In genomic region chr16:1776991-1777374, GRCh38 we compare ENCODE assay signal across 1 cellular context.
TF ChIP-seq lines count a peak whose summit lies in the region.

No MANE protein-coding gene starts in this region.

TF ChIP-seq in K562, 482 proteins besides CTCF, POLR2A, EP300 and RAD21:
- peak; percentile 68 for TF ChIP-seq RBM22 (IDR thresholded peaks at IDR 0.05; ENCODE audit: low read depth, low read length, poor library complexity, severe bottlenecking)
- TF ChIP-seq RFX5 (IDR thresholded peaks at IDR 0.05; ENCODE audit: low read depth, low read length), result no peak
- peak; percentile 91 for TF ChIP-seq ZBTB33 (CRISPR knock-in tag; IDR thresholded peaks at IDR 0.05)
- peak; percentile 8; the same call in 1 of the 2 replicates for TF ChIP-seq SUPT5H (IDR thresholded peaks at IDR 0.05)
- TF ChIP-seq ZFX (CRISPR knock-in tag; IDR thresholded peaks at IDR 0.05), result peak; percentile 36
- 0 out of 2 replicates have a peak, but pooled peaks have one; percentile 15 for TF ChIP-seq HNRNPL (IDR thresholded peaks at IDR 0.05; ENCODE audit: low read depth, low read length)
